2 cellular contexts compared by ENCODE assay signal in genomic region chr6:3396503-3397180, GRCh38.
A peak's percentile ranks its signal among the peaks of the same experiment; 100 is the strongest.
TF ChIP-seq lines count a peak whose summit lies in the region.

No MANE protein-coding gene starts in this region.

TF ChIP-seq in A549, 52 proteins besides CTCF, POLR2A, EP300 and RAD21:
- TF ChIP-seq MYC (IDR thresholded peaks at IDR 0.05; ENCODE audit: borderline replicate concordance, low read length) = no peak
- no peak for TF ChIP-seq HOXB5 (CRISPR knock-in tag; IDR thresholded peaks at IDR 0.05)
- no peak for TF ChIP-seq CBX2 (IDR thresholded peaks at IDR 0.05; ENCODE audit: borderline replicate concordance, low read depth)
- no peak for TF ChIP-seq ZC3H11A (IDR thresholded peaks at IDR 0.05)
- no peak for TF ChIP-seq SMC3 (IDR thresholded peaks at IDR 0.05)
- TF ChIP-seq ZSCAN20 (CRISPR knock-in tag; IDR thresholded peaks at IDR 0.05) = no peak

TF ChIP-seq in liver, 16 proteins besides CTCF, POLR2A, EP300 and RAD21:
- no peak for TF ChIP-seq NR2F2 (IDR thresholded peaks at IDR 0.05)
- TF ChIP-seq RXRA (IDR thresholded peaks at IDR 0.05) = peak in 1 of 2 donors; percentile 9
